ENCODE assay signal across 8 cellular contexts in genomic region chr13:48571121-48571901, GRCh38. TPM values are rescaled to one million over a fixed set of nuclear protein-coding genes. Genes with fewer than 3 reads are reported as not detected.
A peak's percentile ranks its signal among the peaks of the same experiment; 100 is the strongest.
DNase-seq lines count a peak whose midpoint lies in the region; ATAC-seq lines count a peak whose summit lies in the region.

No MANE protein-coding gene starts in this region.

- CTCF ChIA-PET in CD4-positive, alpha-beta memory T cell (lab: Charles Lee; ENCODE audit: partially characterized antibody), result interaction anchor here (1.0 to 4.8 kb wide), 4 partner anchors 8 to 238 kb away, joined by 4 to 38 read pairs (median 12); no protein-coding TSS in a partner anchor

- in situ Hi-C loops in ACHN (cut with HindIII; ENCODE audit: low pct_ligation_motif_present, low pct_unique_long_range_greater_than_20kb, low sequenced_read_pairs), result no loop called here

- peaks cover 0 to 2% of the 10 kb centered on the region in 2 donors for H3K27me3 Mint-ChIP-seq in CD4-positive, alpha-beta memory T cell

- ATAC-seq in GM21423 (IDR thresholded peaks at IDR 0.05; ENCODE audit: unreplicated experiment) (no peak), HG02623 (IDR thresholded peaks at IDR 0.05; ENCODE audit: unreplicated experiment) (no peak)

- peak overlapping the region; percentile 68 for H3K4me2 ChIP-seq in Karpas-422 (ENCODE audit: low read depth, low read length, poor library complexity, severe bottlenecking)

- peak overlapping the region in 3 of 7 donors; percentile 14 to 66 (median 25) for H3K27ac Mint-ChIP-seq in CD4-positive, alpha-beta memory T cell

- POLR2A ChIA-PET in CD4-positive, alpha-beta memory T cell (lab: Charles Lee; ENCODE audit: partially characterized antibody), result interaction anchor here (0.6 to 2.8 kb wide), 10 partner anchors 10 to 1554 kb away, joined by 3 to 17 read pairs (median 3); partner anchors contain the start of gene RCBTB2

- peaks cover 43% of the 10 kb centered on the region for H3K4me1 ChIP-seq in CD4-positive, alpha-beta memory T cell (ENCODE audit: insufficient read depth, low read length)
- H3K4me1 ChIP-seq in Karpas-422 (ENCODE audit: low read length), result peaks cover 63% of the 10 kb centered on the region

- no peaks in the 10 kb centered on the region for H3K9me3 Mint-ChIP-seq in CD4-positive, alpha-beta memory T cell

- H3K4me1 Mint-ChIP-seq in CD4-positive, alpha-beta memory T cell, result peaks cover 17 to 54% (median 33%) of the 10 kb centered on the region in 4 donors

- intact Hi-C loops in CD4-positive, alpha-beta memory T cell (cut with micrococcal nuclease), result no loop called here

- H3K36me3 Mint-ChIP-seq in CD4-positive, alpha-beta memory T cell, result no peaks in the 10 kb centered on the region

- no peaks in the 10 kb centered on the region for H3K9me3 ChIP-seq in CD4-positive, alpha-beta memory T cell (ENCODE audit: control insufficient read depth in 1 of 2, low read length in 2 of 2)
- H3K9me3 ChIP-seq in Karpas-422 (ENCODE audit: low read length), result no peaks in the 10 kb centered on the region

- H3K9me2 ChIP-seq in Karpas-422 (replicated peaks; ENCODE audit: insufficient read depth, low read length), result no peaks in the 10 kb centered on the region

- no peak overlapping the region for H3K4me3 ChIP-seq in CD4-positive, alpha-beta memory T cell (ENCODE audit: low read length in 2 of 2)
- H3K4me3 ChIP-seq in Karpas-422 (ENCODE audit: low read length), result peak overlapping the region; percentile 39; the same call in 1 of the 2 replicates

- no peaks in the 10 kb centered on the region for H3K27me3 ChIP-seq in CD4-positive, alpha-beta memory T cell (ENCODE audit: insufficient read depth, low read length)
- no peaks in the 10 kb centered on the region for H3K27me3 ChIP-seq in Karpas-422 (ENCODE audit: low read length)

- no peak for DNase-seq in CD4-positive, alpha-beta memory T cell
- DNase-seq in Karpas-422 (peak; percentile 71), dermis blood vessel endothelial cell (peak; percentile 28), myocyte (ENCODE audit: low read depth) (peak; percentile 94), ACHN (no peak), NCI-H1436 treated with DMSO at 0.1 percent for 48 hours (lab: John Stamatoyannopoulos, UW) (no peak)

- H2AFZ ChIP-seq in Karpas-422 (ENCODE audit: low read length), result peak overlapping the region; percentile 98

- H4K20me1 ChIP-seq in Karpas-422 (ENCODE audit: insufficient read depth, low read depth, low read length), result no peaks in the 10 kb centered on the region

- no peak overlapping the region for H3K27ac ChIP-seq in CD4-positive, alpha-beta memory T cell (ENCODE audit: low read depth, low read length)
- peak overlapping the region; percentile 83 for H3K27ac ChIP-seq in Karpas-422 (ENCODE audit: low read length)

- H3K4me3 Mint-ChIP-seq in CD4-positive, alpha-beta memory T cell, result peak overlapping the region in 5 of 8 donors; percentile 12 to 47 (median 31)

- no peaks in the 10 kb centered on the region for H3K36me3 ChIP-seq in CD4-positive, alpha-beta memory T cell (ENCODE audit: insufficient read depth, low read length)
- no peaks in the 10 kb centered on the region for H3K36me3 ChIP-seq in Karpas-422 (ENCODE audit: insufficient read depth, low read length)

- H3K79me2 ChIP-seq in Karpas-422 (ENCODE audit: low read length), result no peaks in the 10 kb centered on the region

- peak overlapping the region; percentile 64 for H3K9ac ChIP-seq in Karpas-422 (ENCODE audit: low read length)

RNA-seq across cellular contexts. Expression of gene RCBTB2, which starts 38.4 kb away (rescaled TPM):
- total RNA-seq in CD4-positive, alpha-beta memory T cell, result 10 to 100 TPM; 23.9 to 25.7 TPM
- polyA plus RNA-seq in CD4-positive, alpha-beta memory T cell, result 10 to 100 TPM; 33.7 to 46.5 TPM
- 20.2 and 25.6 TPM in 2 replicates for total RNA-seq in Karpas-422 (2014; rRNA removed; shearing (Covaris generic); ENCODE audit: low replicate concordance)
- total RNA-seq in dermis blood vessel endothelial cell (19.3 and 24.8 TPM in 2 replicates), myocyte (18.5 and 19.8 TPM in 2 replicates)
- polyA plus RNA-seq in myocyte (2012), result 7.0 TPM

Comparison
In these comparisons a context has a peak if more than half of its experiments do, and no peak if none do; other contexts are left out.
1. DNase-seq: peak in Karpas-422 (single experiment), dermis blood vessel endothelial cell (single experiment) and myocyte (single experiment); none in CD4-positive, alpha-beta memory T cell (0 of 5), ACHN (single experiment) and NCI-H1436 treated with DMSO at 0.1 percent for 48 hours (single experiment).